ENCODE assay signal across 1 cellular context in genomic region chr20:35657271-35657670, GRCh38.
TF ChIP-seq lines count a peak whose summit lies in the region.

No MANE protein-coding gene starts in this region.

TF ChIP-seq in WTC11, 78 proteins besides CTCF, POLR2A, EP300 and RAD21 (continued from another document):
- no peak for TF ChIP-seq ARID4B (CRISPR knock-in tag; IDR thresholded peaks at IDR 0.05; ENCODE audit: borderline replicate concordance)
